In genomic region chr17:6461792-6462524, GRCh38 we compare ENCODE assay signal across 1 cellular context.
TF ChIP-seq lines count a peak whose summit lies in the region.

No MANE protein-coding gene starts in this region.

TF ChIP-seq in GM23338, 12 proteins besides CTCF, POLR2A, EP300 and RAD21:
- TF ChIP-seq ZNF462 (CRISPR knock-in tag; IDR thresholded peaks at IDR 0.05) (no peak), ZNF331 (CRISPR knock-in tag; IDR thresholded peaks at IDR 0.05; ENCODE audit: low read depth) (no peak), EZH2phosphoT487 (IDR thresholded peaks at IDR 0.05; ENCODE audit: unreplicated experiment) (no peak)
